In the genomic region with DNA sequence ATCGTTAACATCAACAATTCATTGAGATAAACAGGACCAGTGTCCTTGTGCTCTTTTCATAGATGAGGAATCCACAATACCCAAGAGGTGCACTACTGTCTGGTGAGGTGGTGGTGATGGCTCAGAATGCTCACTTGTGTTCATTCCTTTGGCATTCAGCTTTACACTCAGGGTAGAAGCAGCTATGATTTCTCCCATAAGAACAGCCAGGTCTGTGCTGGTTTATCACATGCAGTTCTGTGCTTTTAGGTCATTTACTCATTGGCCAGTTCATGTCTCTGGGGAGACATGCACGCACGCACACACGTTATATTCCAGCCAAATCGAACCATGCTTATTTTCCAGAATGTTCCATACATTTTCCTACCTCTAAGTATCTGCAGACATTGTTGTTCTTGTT, we compare ENCODE assay signal across 35 cellular contexts.
"Had no signal": no experiment of that assay in that cellular context is flagged by ENCODE, and none has a peak within 500 bp of the region (broad histone marks: within the 10 kb centered on the region; RNA-seq: fewer than 3 reads in every experiment).

No MANE protein-coding gene starts in this region.

- H3K36me3 Mint-ChIP-seq: activated CD4-positive, alpha-beta memory T cell treated with anti-CD3 and anti-CD28 coated beads for 36 hours; activated naive CD4-positive, alpha-beta T cell treated with anti-CD3 and anti-CD28 coated beads, Interleukin-2, amount 50 U/mL, for 72 hours; activated naive CD8-positive, alpha-beta T cell treated with anti-CD3 and anti-CD28 coated beads for 36 hours had no signal

- H3K27ac ChIP-seq: adrenal gland, body of pancreas, brain microvascular endothelial cell, breast epithelium, VCaP had no signal

- ATAC-seq: activated CD8-positive, alpha-beta T cell treated with anti-CD3 and anti-CD28 coated beads for 36 hours; activated naive CD4-positive, alpha-beta T cell treated with anti-CD3 and anti-CD28 coated beads, Interleukin-2, amount 50 U/mL, for 72 hours; activated T-cell treated with anti-CD3 and anti-CD28 coated beads, Interleukin-2, amount 50 U/mL, for 4 hours; activated T-cell treated with anti-CD3 and anti-CD28 coated beads, Interleukin-2, amount 50 U/mL, for 72 hours; activated T-helper 17 cell treated with anti-CD3 and anti-CD28 coated beads, Interleukin-2, amount 50 U/mL, for 72 hours; body of pancreas had no signal

- H3K27ac Mint-ChIP-seq: activated B cell treated with CpG ODN at 0.5 μM for 24 hours; activated CD4-positive, alpha-beta memory T cell treated with anti-CD3 and anti-CD28 coated beads for 36 hours; activated CD4-positive, alpha-beta T cell treated with anti-CD3 and anti-CD28 coated beads, Interleukin-2, amount 10 ng/mL, durations not matched to agents 24 days and 14 days; activated CD8-positive, alpha-beta T cell treated with anti-CD3 and anti-CD28 coated beads for 36 hours; activated naive CD4-positive, alpha-beta T cell treated with anti-CD3 and anti-CD28 coated beads for 36 hours; activated naive CD4-positive, alpha-beta T cell treated with anti-CD3 and anti-CD28 coated beads, Interleukin-2, amount 50 U/mL, for 72 hours; activated naive CD8-positive, alpha-beta T cell treated with anti-CD3 and anti-CD28 coated beads for 36 hours; activated T-cell treated with anti-CD3 and anti-CD28 coated beads, Interleukin-2, amount 50 U/mL, for 72 hours; activated T-helper 1 cell treated with anti-CD3 and anti-CD28 coated beads, Interleukin-12 subunit alpha, Interleukin-12 subunit beta, Interleukin-2, Interleukin-4 antibody, amounts not matched to agents 30 ng/mL and 10 ng/mL and 1 ng/mL, durations not matched to agents 14 hours and 24 hours and 36 hours; activated T-helper 17 cell treated with anti-CD3 and anti-CD28 coated beads, Interleukin-2, amount 50 U/mL, for 72 hours; T-helper 1 cell treated with Interleukin-12 subunit alpha and Interleukin-12 subunit beta and Interleukin-4 antibody, amounts not matched to agents 30 μg/mL and 1 μg/mL, for 36 hours; T-helper 2 cell treated with Interferon-gamma antibody and Interleukin-4, amounts not matched to agents 5 μg/mL and 100 μg/mL, for 36 hours had no signal

- H3K4me3 ChIP-seq: adrenal gland, body of pancreas, breast epithelium had no signal

- H3K4me1 Mint-ChIP-seq: activated B cell treated with CpG ODN at 0.5 μM for 24 hours; activated CD4-positive, alpha-beta T cell treated with anti-CD3 and anti-CD28 coated beads, Interleukin-2, amount 10 ng/mL, durations not matched to agents 24 days and 14 days; activated naive CD8-positive, alpha-beta T cell treated with anti-CD3 and anti-CD28 coated beads for 36 hours; activated T-helper 17 cell treated with anti-CD3 and anti-CD28 coated beads, Interleukin-2, amount 50 U/mL, for 72 hours had no signal

- H3K9me3 Mint-ChIP-seq: activated B cell treated with CpG ODN at 0.5 μM for 24 hours; activated CD4-positive, alpha-beta memory T cell treated with anti-CD3 and anti-CD28 coated beads for 36 hours; activated CD4-positive, alpha-beta T cell treated with anti-CD3 and anti-CD28 coated beads, Interleukin-2, amount 10 ng/mL, durations not matched to agents 24 days and 14 days; activated CD8-positive, alpha-beta T cell treated with anti-CD3 and anti-CD28 coated beads for 36 hours; activated naive CD8-positive, alpha-beta T cell treated with anti-CD3 and anti-CD28 coated beads for 36 hours; activated T-cell treated with anti-CD3 and anti-CD28 coated beads, Interleukin-2, amount 50 U/mL, for 4 hours; activated T-helper 1 cell treated with anti-CD3 and anti-CD28 coated beads, Interleukin-12 subunit alpha, Interleukin-12 subunit beta, Interleukin-2, Interleukin-4 antibody, amounts not matched to agents 30 ng/mL and 10 ng/mL and 1 ng/mL, durations not matched to agents 14 hours and 24 hours and 36 hours; activated T-helper 17 cell treated with anti-CD3 and anti-CD28 coated beads, Interleukin-2, amount 50 U/mL, for 72 hours; T-helper 1 cell treated with Interleukin-12 subunit alpha and Interleukin-12 subunit beta and Interleukin-4 antibody, amounts not matched to agents 30 μg/mL and 1 μg/mL, for 36 hours; T-helper 2 cell treated with Interferon-gamma antibody and Interleukin-4, amounts not matched to agents 5 μg/mL and 100 μg/mL, for 36 hours had no signal

- H3K4me3 Mint-ChIP-seq: activated B cell treated with CpG ODN at 0.5 μM for 24 hours; activated CD4-positive, alpha-beta memory T cell treated with anti-CD3 and anti-CD28 coated beads for 36 hours; activated CD4-positive, alpha-beta T cell treated with anti-CD3 and anti-CD28 coated beads, Interleukin-2, amount 10 ng/mL, durations not matched to agents 24 days and 14 days; activated CD8-positive, alpha-beta T cell treated with anti-CD3 and anti-CD28 coated beads for 36 hours; activated naive CD4-positive, alpha-beta T cell treated with anti-CD3 and anti-CD28 coated beads for 36 hours; activated naive CD8-positive, alpha-beta T cell treated with anti-CD3 and anti-CD28 coated beads for 36 hours; activated T-cell treated with anti-CD3 and anti-CD28 coated beads, Interleukin-2, amount 50 U/mL, for 4 hours; activated T-cell treated with anti-CD3 and anti-CD28 coated beads, Interleukin-2, amount 50 U/mL, for 72 hours; activated T-helper 1 cell treated with anti-CD3 and anti-CD28 coated beads, Interleukin-12 subunit alpha, Interleukin-12 subunit beta, Interleukin-2, Interleukin-4 antibody, amounts not matched to agents 30 ng/mL and 10 ng/mL and 1 ng/mL, durations not matched to agents 14 hours and 24 hours and 36 hours; activated T-helper 17 cell treated with anti-CD3 and anti-CD28 coated beads, Interleukin-2, amount 50 U/mL, for 72 hours; T-helper 1 cell treated with Interleukin-12 subunit alpha and Interleukin-12 subunit beta and Interleukin-4 antibody, amounts not matched to agents 30 μg/mL and 1 μg/mL, for 36 hours; T-helper 2 cell treated with Interferon-gamma antibody and Interleukin-4, amounts not matched to agents 5 μg/mL and 100 μg/mL, for 36 hours had no signal

- H3K4me1 ChIP-seq: adrenal gland, breast epithelium had no signal

- H3K27me3 ChIP-seq: adrenal gland, body of pancreas, brain microvascular endothelial cell, breast epithelium had no signal

- H3K9me3 ChIP-seq: adrenal gland, body of pancreas, breast epithelium had no signal

- H3K27me3 Mint-ChIP-seq: activated B cell treated with CpG ODN at 0.5 μM for 24 hours; activated CD4-positive, alpha-beta memory T cell treated with anti-CD3 and anti-CD28 coated beads for 36 hours; activated CD4-positive, alpha-beta T cell treated with anti-CD3 and anti-CD28 coated beads, Interleukin-2, amount 10 ng/mL, durations not matched to agents 24 days and 14 days; activated CD8-positive, alpha-beta T cell treated with anti-CD3 and anti-CD28 coated beads for 36 hours; activated T-helper 17 cell treated with anti-CD3 and anti-CD28 coated beads, Interleukin-2, amount 50 U/mL, for 72 hours had no signal

- DNase-seq: activated B cell treated with CpG ODN at 0.5 μM for 24 hours; activated CD4-positive, alpha-beta memory T cell treated with anti-CD3 and anti-CD28 coated beads for 36 hours; activated CD4-positive, alpha-beta T cell treated with anti-CD3 and anti-CD28 coated beads for 4 hours; activated CD4-positive, alpha-beta T cell treated with anti-CD3 and anti-CD28 coated beads, Interleukin-2, amount 10 ng/mL, durations not matched to agents 24 days and 14 days; activated CD4-positive, alpha-beta T cell treated with anti-CD3 and anti-CD28 coated beads, Interleukin-2, amount 50 U/mL, for 1 hour; activated CD4-positive, alpha-beta T cell treated with anti-CD3 and anti-CD28 coated beads, Interleukin-2, amount 50 U/mL, for 4 hours; activated CD4-positive, CD25-positive, alpha-beta regulatory T cell treated with anti-CD3 and anti-CD28 coated beads, Interleukin-2, amount 50 U/mL, for 72 hours; activated CD8-positive, alpha-beta memory T cell treated with anti-CD3 and anti-CD28 coated beads, Interleukin-2, amount 50 U/mL, for 4 hours; activated CD8-positive, alpha-beta T cell treated with anti-CD3 and anti-CD28 coated beads for 36 hours; activated effector memory CD4-positive, alpha-beta T cell treated with anti-CD3 and anti-CD28 coated beads, Interleukin-2, amount 50 U/mL, for 16 hours; activated gamma-delta T cell treated with Interleukin-2 at 50 U/mL for 16 hours; activated naive CD4-positive, alpha-beta T cell; activated naive CD4-positive, alpha-beta T cell treated with anti-CD3 and anti-CD28 coated beads for 36 hours; activated naive CD4-positive, alpha-beta T cell treated with anti-CD3 and anti-CD28 coated beads, Interleukin-2, amount 50 U/mL, for 16 hours; activated naive CD8-positive, alpha-beta T cell treated with anti-CD3 and anti-CD28 coated beads for 36 hours; activated T-cell treated with anti-CD3 and anti-CD28 coated beads for 4 hours; activated T-cell treated with anti-CD3 and anti-CD28 coated beads, Interleukin-2, amount 50 U/mL, for 1 hour; activated T-cell treated with anti-CD3 and anti-CD28 coated beads, Interleukin-2, amount 50 U/mL, for 4 hours; activated T-cell treated with anti-CD3 and anti-CD28 coated beads, Interleukin-2, amount 50 U/mL, for 72 hours; adrenal gland; amniotic stem cell; aorta; body of pancreas; brain microvascular endothelial cell; central memory CD4-positive, alpha-beta T cell; T-helper 1 cell; T-helper 2 cell; T-helper 9 cell had no signal

- H3K36me3 ChIP-seq: adrenal gland, brain microvascular endothelial cell, breast epithelium had no signal
